Comparison of ENCODE assay signal across 2 cellular contexts in genomic region chr3:134655706-134656105, GRCh38.
TF ChIP-seq lines count a peak whose summit lies in the region.

No MANE protein-coding gene starts in this region.

TF ChIP-seq in IMR-90, 13 proteins besides CTCF, POLR2A, EP300 and RAD21:
- TF ChIP-seq RCOR1 (IDR thresholded peaks at IDR 0.05; ENCODE audit: insufficient replicate concordance, low read length) (no peak), MXI1 (IDR thresholded peaks at IDR 0.05; ENCODE audit: borderline replicate concordance, low read depth, low read length) (no peak), MAFK (IDR thresholded peaks at IDR 0.05; ENCODE audit: low read depth, low read length) (no peak), MAZ (IDR thresholded peaks at IDR 0.05; ENCODE audit: borderline replicate concordance, low read depth, low read length) (no peak), FOS (IDR thresholded peaks at IDR 0.05; ENCODE audit: low read depth, low read length) (no peak), ELK1 (IDR thresholded peaks at IDR 0.05; ENCODE audit: borderline replicate concordance, low read depth, low read length) (no peak), CHD1 (IDR thresholded peaks at IDR 0.05; ENCODE audit: low read depth, low read length) (no peak), CEBPB (IDR thresholded peaks at IDR 0.05; ENCODE audit: low read depth, low read length) (no peak), RFX5 (IDR thresholded peaks at IDR 0.05; ENCODE audit: low read depth, low read length) (no peak), USF2 (IDR thresholded peaks at IDR 0.05; ENCODE audit: low read depth, low read length) (no peak), BHLHE40 (IDR thresholded peaks at IDR 0.05; ENCODE audit: low read depth, low read length) (no peak), SMC3 (IDR thresholded peaks at IDR 0.05; ENCODE audit: low read depth, low read length) (no peak), NFE2L2 (IDR thresholded peaks at IDR 0.05; ENCODE audit: low read depth, low read length) (no peak)

TF ChIP-seq in SK-N-SH, 30 proteins besides CTCF, POLR2A, EP300 and RAD21:
- TF ChIP-seq TAF1 (IDR thresholded peaks at IDR 0.05; ENCODE audit: borderline replicate concordance, low read depth, low read length) (no peak), RXRA (IDR thresholded peaks at IDR 0.05; ENCODE audit: borderline replicate concordance, low read depth) (no peak), USF1 (IDR thresholded peaks at IDR 0.05; ENCODE audit: borderline replicate concordance, low read depth) (no peak), FOXM1 (IDR thresholded peaks at IDR 0.05; ENCODE audit: low read depth) (no peak), SMC3 (IDR thresholded peaks at IDR 0.05; ENCODE audit: low read depth, low read length) (no peak), TEAD4 (IDR thresholded peaks at IDR 0.05; ENCODE audit: borderline replicate concordance, insufficient read depth) (no peak), POLR2AphosphoS5 (IDR thresholded peaks at IDR 0.05; ENCODE audit: low read depth, low read length) (no peak), PBX3 (IDR thresholded peaks at IDR 0.05) (no peak), JUND (IDR thresholded peaks at IDR 0.05) (no peak), NRF1 (IDR thresholded peaks at IDR 0.05; ENCODE audit: low read depth, low read length) (no peak), ELF1 (IDR thresholded peaks at IDR 0.05) (no peak), YY1 (IDR thresholded peaks at IDR 0.05; ENCODE audit: low read depth) (no peak), NFIC (IDR thresholded peaks at IDR 0.05; ENCODE audit: borderline replicate concordance) (no peak), TCF12 (IDR thresholded peaks at IDR 0.05) (no peak), ZBTB33 (IDR thresholded peaks at IDR 0.05; ENCODE audit: borderline replicate concordance, low read depth) (no peak)
